ENCODE assay signal across 19 cellular contexts in genomic region chr14:101460986-101461750, GRCh38.
"Had no signal": no experiment of that assay in that cellular context is flagged by ENCODE, and none has a peak within 500 bp of the region (broad histone marks: within the 10 kb centered on the region; RNA-seq: fewer than 3 reads in every experiment).

No MANE protein-coding gene starts in this region.

- ATAC-seq: activated CD8-positive, alpha-beta T cell treated with anti-CD3 and anti-CD28 coated beads, Interleukin-2, amount 10 ng/mL, durations not matched to agents 7 days and 5 days; activated T-helper 17 cell treated with anti-CD3 and anti-CD28 coated beads, Interleukin-2, amount 50 U/mL, for 72 hours; gastroesophageal sphincter; left colon had no signal

- H3K9me3 ChIP-seq: colonic mucosa, gastroesophageal sphincter, mucosa of descending colon, sigmoid colon, thoracic aorta, upper lobe of left lung had no signal

- H3K27ac ChIP-seq: colonic mucosa, epithelial cell of prostate, gastroesophageal sphincter, sigmoid colon, thoracic aorta, upper lobe of left lung had no signal

- H3K4me3 ChIP-seq: colonic mucosa, gastroesophageal sphincter, mucosa of descending colon, sigmoid colon, smooth muscle cell, thoracic aorta, upper lobe of left lung had no signal

- H3K4me1 ChIP-seq: colonic mucosa had no signal

- DNase-seq: activated CD4-positive, alpha-beta T cell treated with anti-CD3 and anti-CD28 coated beads for 1 hour; activated CD4-positive, alpha-beta T cell treated with anti-CD3 and anti-CD28 coated beads, Interleukin-2, amount 50 U/mL, for 1 hour; activated CD8-positive, alpha-beta T cell treated with anti-CD3 and anti-CD28 coated beads, Interleukin-2, amount 10 ng/mL, durations not matched to agents 7 days and 5 days; activated naive CD8-positive, alpha-beta T cell treated with anti-CD3 and anti-CD28 coated beads for 36 hours; colonic mucosa; left colon; mucosa of descending colon; nephron progenitor cell; nucleus accumbens; sigmoid colon; stimulated activated CD4-positive, alpha-beta T cell treated with anti-CD3 and anti-CD28 coated beads, Interleukin-4, amount 100 ng/mL, for 1 hour; stimulated activated naive CD4-positive, alpha-beta T cell; T-helper 1 cell; upper lobe of left lung had no signal

- H3K36me3 ChIP-seq: colonic mucosa, gastroesophageal sphincter, sigmoid colon, thoracic aorta, upper lobe of left lung had no signal
